ENCODE assay signal across 17 cellular contexts in genomic region chr2:214322662-214323061, GRCh38.
"Had no signal": no experiment of that assay in that cellular context is flagged by ENCODE, and none has a peak within 500 bp of the region (broad histone marks: within the 10 kb centered on the region; RNA-seq: fewer than 3 reads in every experiment).

No MANE protein-coding gene starts in this region.

- H3K27ac Mint-ChIP-seq: activated CD4-positive, alpha-beta memory T cell treated with anti-CD3 and anti-CD28 coated beads for 36 hours; activated naive CD8-positive, alpha-beta T cell treated with anti-CD3 and anti-CD28 coated beads for 36 hours; memory B cell; nephron had no signal

- H3K4me3 Mint-ChIP-seq: activated CD4-positive, alpha-beta memory T cell treated with anti-CD3 and anti-CD28 coated beads for 36 hours; activated naive CD8-positive, alpha-beta T cell treated with anti-CD3 and anti-CD28 coated beads for 36 hours; memory B cell; nephron had no signal

- H3K27me3 Mint-ChIP-seq: activated CD4-positive, alpha-beta memory T cell treated with anti-CD3 and anti-CD28 coated beads for 36 hours; activated naive CD8-positive, alpha-beta T cell treated with anti-CD3 and anti-CD28 coated beads for 36 hours had no signal

- H3K36me3 Mint-ChIP-seq: activated CD4-positive, alpha-beta memory T cell treated with anti-CD3 and anti-CD28 coated beads for 36 hours; activated naive CD8-positive, alpha-beta T cell treated with anti-CD3 and anti-CD28 coated beads for 36 hours; memory B cell had no signal

- H3K27me3 ChIP-seq: heart right ventricle, left lung, stomach had no signal

- ATAC-seq: esophagus mucosa, heart right ventricle, left lung, psoas muscle had no signal

- H3K4me1 Mint-ChIP-seq: activated naive CD8-positive, alpha-beta T cell treated with anti-CD3 and anti-CD28 coated beads for 36 hours; memory B cell; nephron had no signal

- H3K4me1 ChIP-seq: heart right ventricle, left lung, psoas muscle, stomach had no signal

- H3K9me3 Mint-ChIP-seq: activated naive CD8-positive, alpha-beta T cell treated with anti-CD3 and anti-CD28 coated beads for 36 hours; nephron had no signal

- H3K4me3 ChIP-seq: heart right ventricle, left lung, psoas muscle, stomach had no signal

- H3K9me3 ChIP-seq: heart right ventricle, left lung, psoas muscle, stomach had no signal

- H3K36me3 ChIP-seq: heart right ventricle, left lung, stomach had no signal

- DNase-seq: activated CD4-positive, alpha-beta memory T cell treated with anti-CD3 and anti-CD28 coated beads for 36 hours; activated CD4-positive, alpha-beta T cell treated with anti-CD3 and anti-CD28 coated beads for 1 hour; activated gamma-delta T cell; activated naive CD8-positive, alpha-beta T cell treated with anti-CD3 and anti-CD28 coated beads for 36 hours; activated T-cell treated with anti-CD3 and anti-CD28 coated beads, Interleukin-2, amount 50 U/mL, for 48 hours; foreskin melanocyte; heart right ventricle; islet precursor cell; left lung; occipital lobe; psoas muscle; stimulated activated CD4-positive, alpha-beta T cell treated with anti-CD3 and anti-CD28 coated beads, Interleukin-15, amount 100 ng/mL, for 24 hours; stimulated activated CD4-positive, alpha-beta T cell treated with anti-CD3 and anti-CD28 coated beads, Interleukin-4, amount 100 ng/mL, for 24 hours; stomach had no signal
